10 cellular contexts compared by ENCODE assay signal in the genomic region with DNA sequence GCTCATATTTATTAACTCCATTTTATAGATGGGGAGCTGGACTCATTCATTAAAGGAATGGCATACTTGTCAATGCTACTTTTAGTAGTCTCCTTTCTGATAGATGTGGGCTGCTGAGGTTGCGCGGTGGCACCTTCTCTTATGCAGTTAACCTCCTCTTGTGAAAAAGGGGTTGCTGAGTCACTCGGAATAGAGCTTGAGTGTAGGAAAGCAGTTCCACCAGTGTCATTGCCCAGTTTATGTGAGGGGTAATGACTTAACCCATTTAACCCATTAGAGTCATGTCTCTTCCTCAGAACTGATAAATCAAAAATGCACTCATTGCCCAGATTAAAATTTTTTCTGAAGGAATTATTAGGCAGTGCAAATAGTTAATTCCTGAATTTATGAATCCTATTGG. TPM values are rescaled to one million over a fixed set of nuclear protein-coding genes. Genes with fewer than 3 reads are reported as not detected.
DNase-seq lines count a peak whose midpoint lies in the region; ATAC-seq, FAIRE-seq and TF ChIP-seq lines count a peak whose summit lies in the region.
"Had no signal": no experiment of that assay in that cellular context is flagged by ENCODE, and none has a peak within 500 bp of the region (broad histone marks: within the 10 kb centered on the region; RNA-seq: fewer than 3 reads in every experiment).

No MANE protein-coding gene starts in this region.

- intact Hi-C loops in HepG2 (cut with micrococcal nuclease; ENCODE audit: unreplicated experiment), result no loop called here
- intact Hi-C loops in Caco-2 (cut with micrococcal nuclease; ENCODE audit: unreplicated experiment), result no loop called here
- intact Hi-C loops in activated T-helper 2 cell treated with anti-CD3 and anti-CD28 coated beads, Interferon-gamma antibody, Interleukin-2, Interleukin-4, amounts not matched to agents 10 μg/mL and 5 μg/mL and 100 μg/mL, durations not matched to agents 14 hours and 24 hours and 36 hours (cut with micrococcal nuclease), result no loop called here

- in situ Hi-C loops in HepG2 (cut with HindIII; ENCODE audit: extremely low pct_ligation_motif_present, low pct_unique_long_range_greater_than_20kb), result no loop called here

- no peak for TF ChIP-seq RAD21 in HepG2 (CRISPR knock-in tag; IDR thresholded peaks at IDR 0.05)

- H3K9me3 Mint-ChIP-seq in Caco-2 (ENCODE audit: unreplicated experiment), result no peaks in the 10 kb centered on the region
- no peaks in the 10 kb centered on the region for H3K9me3 Mint-ChIP-seq in activated T-helper 2 cell treated with anti-CD3 and anti-CD28 coated beads, Interferon-gamma antibody, Interleukin-2, Interleukin-4, amounts not matched to agents 10 μg/mL and 5 μg/mL and 100 μg/mL, durations not matched to agents 14 hours and 24 hours and 36 hours

- no peaks in the 10 kb centered on the region for H3K9me3 ChIP-seq in HepG2 (ENCODE audit: low read length)
- no peaks in the 10 kb centered on the region for H3K9me3 ChIP-seq in Caco-2

- TF ChIP-seq POLR2A in HepG2 (IDR thresholded peaks at IDR 0.05; ENCODE audit: insufficient read depth in 1 of 2, low read depth in 2 of 2, low read length in 2 of 2), result no peak

- no peaks in the 10 kb centered on the region for H3K27me3 Mint-ChIP-seq in Caco-2 (ENCODE audit: insufficient read depth, unreplicated experiment)
- no peaks in the 10 kb centered on the region for H3K27me3 Mint-ChIP-seq in activated T-helper 2 cell treated with anti-CD3 and anti-CD28 coated beads, Interferon-gamma antibody, Interleukin-2, Interleukin-4, amounts not matched to agents 10 μg/mL and 5 μg/mL and 100 μg/mL, durations not matched to agents 14 hours and 24 hours and 36 hours (ENCODE audit: low read depth)

- no peak for FAIRE-seq in HepG2 (lab: Jason Lieb, UNC)

- CTCF ChIA-PET in HepG2 (lab: Yijun Ruan, JAX; ENCODE audit: low intra/inter-chr PET ratio, low total read pairs) (no interaction called here), Caco-2 (lab: Charles Lee) (no interaction called here)

- H3K4me1 Mint-ChIP-seq in Caco-2 (ENCODE audit: low read depth, unreplicated experiment), result peaks cover 19% of the 10 kb centered on the region
- peaks cover 58% of the 10 kb centered on the region for H3K4me1 Mint-ChIP-seq in activated T-helper 2 cell treated with anti-CD3 and anti-CD28 coated beads, Interferon-gamma antibody, Interleukin-2, Interleukin-4, amounts not matched to agents 10 μg/mL and 5 μg/mL and 100 μg/mL, durations not matched to agents 14 hours and 24 hours and 36 hours (ENCODE audit: low read depth)

- no peak overlapping the region for H3K27ac Mint-ChIP-seq in Caco-2 (ENCODE audit: unreplicated experiment)
- no peak overlapping the region for H3K27ac Mint-ChIP-seq in activated T-helper 2 cell treated with anti-CD3 and anti-CD28 coated beads, Interferon-gamma antibody, Interleukin-2, Interleukin-4, amounts not matched to agents 10 μg/mL and 5 μg/mL and 100 μg/mL, durations not matched to agents 14 hours and 24 hours and 36 hours

- peaks cover 19% of the 10 kb centered on the region for H3K36me3 Mint-ChIP-seq in Caco-2 (ENCODE audit: insufficient read depth, unreplicated experiment)
- peaks cover 28% of the 10 kb centered on the region for H3K36me3 Mint-ChIP-seq in activated T-helper 2 cell treated with anti-CD3 and anti-CD28 coated beads, Interferon-gamma antibody, Interleukin-2, Interleukin-4, amounts not matched to agents 10 μg/mL and 5 μg/mL and 100 μg/mL, durations not matched to agents 14 hours and 24 hours and 36 hours (ENCODE audit: low read depth)

- H3K36me3 ChIP-seq in HepG2 (replicated peaks in 1 of 2; ENCODE audit: control insufficient read depth in 1 of 2, insufficient read depth in 2 of 2, low read length in 2 of 2) (peaks cover 0 to 2% of the 10 kb centered on the region in 2 experiments; a peak in 2 of 5 replicates), Caco-2 (ENCODE audit: control insufficient read depth, insufficient read depth, low read length) (no peaks in the 10 kb centered on the region)

- ATAC-seq in HepG2 (no peak), HG03108 (IDR thresholded peaks at IDR 0.05; ENCODE audit: unreplicated experiment) (no peak)
- peak; percentile 91 for ATAC-seq in stimulated activated naive CD8-positive, alpha-beta T cell treated with anti-CD3 and anti-CD28 coated beads, Interleukin-15, Interleukin-2, amounts not matched to agents 100 U/mL and 50 U/mL, for 24 hours

- H3K4me1 ChIP-seq in HepG2 (ENCODE audit: insufficient read depth, low read length), result peaks cover 65% of the 10 kb centered on the region
- H3K4me1 ChIP-seq in Caco-2, result peaks cover 21% of the 10 kb centered on the region

- no peaks in the 10 kb centered on the region; a peak in 1 of 5 replicates for H3K27me3 ChIP-seq in HepG2 (ENCODE audit: control insufficient read depth in 1 of 2, insufficient read depth in 2 of 2, low read length in 2 of 2)
- no peaks in the 10 kb centered on the region for H3K27me3 ChIP-seq in Caco-2 (replicated peaks; ENCODE audit: control insufficient read depth, insufficient read depth, low read length)

- no peak overlapping the region for H3K4me3 Mint-ChIP-seq in Caco-2 (ENCODE audit: unreplicated experiment)
- no peak overlapping the region for H3K4me3 Mint-ChIP-seq in activated T-helper 2 cell treated with anti-CD3 and anti-CD28 coated beads, Interferon-gamma antibody, Interleukin-2, Interleukin-4, amounts not matched to agents 10 μg/mL and 5 μg/mL and 100 μg/mL, durations not matched to agents 14 hours and 24 hours and 36 hours (ENCODE audit: low read depth)

- H3K4me2 ChIP-seq in HepG2 (ENCODE audit: low read depth, low read length), result no peak overlapping the region

- no peak overlapping the region for H2AFZ ChIP-seq in HepG2 (ENCODE audit: low read length)

- BruUV-seq in HepG2 (replicated peaks; lab: Mats Ljungman, UMichigan) (no TSS peak), Caco-2 (replicated peaks; lab: Mats Ljungman, UMichigan) (no TSS peak)

- H3K4me3 ChIP-seq in HepG2 (replicated peaks in 1 of 3; ENCODE audit: insufficient read depth in 1 of 3, low read depth in 2 of 3, low read length in 3 of 3), result no peak overlapping the region
- no peak overlapping the region for H3K4me3 ChIP-seq in Caco-2 (ENCODE audit: low read depth, low read length)

- TF ChIP-seq CTCF in HepG2 (CRISPR knock-in tag; IDR thresholded peaks at IDR 0.05) (no peak), Caco-2 (IDR thresholded peaks at IDR 0.05; ENCODE audit: insufficient read depth in 1 of 2, low read depth in 1 of 2, low read length in 1 of 2, severe bottlenecking in 1 of 2, unreplicated experiment in 1 of 2) (no peak)

- H4K20me1 ChIP-seq in HepG2 (ENCODE audit: insufficient read depth, low read length), result peaks cover 69% of the 10 kb centered on the region

- POLR2A ChIA-PET in HepG2 (lab: Yijun Ruan, JAX), result no interaction called here
- POLR2A ChIA-PET in Caco-2 (lab: Charles Lee), result no interaction called here

- no peak overlapping the region for H3K27ac ChIP-seq in HepG2 (ENCODE audit: extremely low read length, insufficient read depth, low read length)
- H3K27ac ChIP-seq: 22Rv1 had no signal

- TF ChIP-seq EP300 in HepG2 (IDR thresholded peaks at IDR 0.05; ENCODE audit: low read depth in 2 of 2, low read length in 2 of 2) (no peak), HepG2 (CRISPR knock-in tag; IDR thresholded peaks at IDR 0.05; ENCODE audit: borderline replicate concordance) (no peak)

- H3K79me2 ChIP-seq in HepG2 (ENCODE audit: insufficient read depth, low read length), result peaks cover 99% of the 10 kb centered on the region

- no peak overlapping the region for H3K9ac ChIP-seq in HepG2 (ENCODE audit: insufficient read depth, low read depth, low read length)

- DNase-seq in NCI-H345 (lab: John Stamatoyannopoulos, UW) (peak; percentile 1), NCI-H345 treated with DMSO at 0.1 percent for 48 hours (lab: John Stamatoyannopoulos, UW; ENCODE audit: unreplicated experiment) (no peak), HepG2 (ENCODE audit: low spot score) (no peak), Caco-2 (no peak)
- DNase-seq in activated T-helper 9 cell treated with anti-CD3 and anti-CD28 coated beads, Interleukin-2, amount 50 U/mL, for 16 hours (ENCODE audit: low read depth), result peak; percentile 12
- DNase-seq in stimulated activated naive CD8-positive, alpha-beta T cell treated with anti-CD3 and anti-CD28 coated beads, Interleukin-15, Interleukin-2, amounts not matched to agents 100 U/mL and 50 U/mL, for 24 hours, result peak; percentile 47
- DNase-seq in activated T-helper 2 cell treated with anti-CD3 and anti-CD28 coated beads, Interferon-gamma antibody, Interleukin-2, Interleukin-4, amounts not matched to agents 10 μg/mL and 5 μg/mL and 100 μg/mL, durations not matched to agents 14 hours and 24 hours and 36 hours (ENCODE audit: low spot score), result no peak

- 94% methylated on average over 3 of the region's 3 CpGs for WGBS in HepG2 (ENCODE audit: low lambda C conversion rate)

RNA-seq across cellular contexts. Expression of a gene that starts 6.3 kb away (rescaled TPM):
- 67.3 and 74.9 TPM in 2 replicates for total RNA-seq in HepG2 (2016; rRNA removed; fragmentation: Illumina TruSeq; extraction: Trizol)
- total RNA-seq in HepG2 (2016; cell fraction: cytosol; rRNA removed; fragmentation: Illumina TruSeq; extraction: Trizol; ENCODE audit: low read depth), result 7.2 and 7.5 TPM in 2 replicates
- total RNA-seq in HepG2 (2016; cell fraction: insoluble cytoplasmic fraction; rRNA removed; fragmentation: Illumina TruSeq; extraction: Trizol), result 67.5 and 68.5 TPM in 2 replicates
- 20.7 and 21.7 TPM in 2 replicates for total RNA-seq in HepG2 (2016; cell fraction: membrane; rRNA removed; fragmentation: Illumina TruSeq; extraction: Trizol)
- 113 and 120 TPM in 2 replicates for total RNA-seq in HepG2 (2016; cell fraction: nucleus; rRNA removed; fragmentation: Illumina TruSeq; extraction: Trizol)
- polyA plus RNA-seq in HepG2 (2011; rRNA removed), result 52.0 and 66.3 TPM in 2 replicates
- 29.4 and 43.0 TPM in 2 replicates for polyA plus RNA-seq in HepG2 (2011; cell fraction: cytosol; rRNA removed)
- polyA plus RNA-seq in HepG2 (2011; cell fraction: nucleus; rRNA removed), result 53.6 and 57.1 TPM in 2 replicates
- polyA plus RNA-seq in HepG2 (2012), result 53.3 and 55.6 TPM in 2 replicates
- 2.4 and 3.2 TPM in 2 replicates for polyA plus RNA-seq in HepG2 (2016; cell fraction: cytosol; fragmentation: Illumina TruSeq; extraction: Trizol; ENCODE audit: low read depth)
- polyA plus RNA-seq in HepG2 (2016; cell fraction: insoluble cytoplasmic fraction; fragmentation: Illumina TruSeq; extraction: Trizol; ENCODE audit: low read depth), result 53.0 and 55.3 TPM in 2 replicates
- 8.8 and 9.7 TPM in 2 replicates for polyA plus RNA-seq in HepG2 (2016; cell fraction: membrane; fragmentation: Illumina TruSeq; extraction: Trizol; ENCODE audit: low read depth)
- polyA plus RNA-seq in HepG2 (2016; cell fraction: nucleus; fragmentation: Illumina TruSeq; extraction: Trizol; ENCODE audit: insufficient read depth, low read depth), result 90.3 and 105 TPM in 2 replicates
- 75.6 and 86.1 TPM in 2 replicates for polyA minus RNA-seq in HepG2 (2011; rRNA and poly(A)+ RNA removed; ENCODE audit: low replicate concordance)
- 50.6 and 54.7 TPM in 2 replicates for polyA minus RNA-seq in HepG2 (2011; cell fraction: cytosol; rRNA and poly(A)+ RNA removed)
- 204 and 254 TPM in 2 replicates for polyA minus RNA-seq in HepG2 (2011; cell fraction: nucleus; rRNA and poly(A)+ RNA removed)
- 69.3 and 72.0 TPM in 2 replicates for total RNA-seq in Caco-2 (2022)
- total RNA-seq in activated T-helper 2 cell treated with anti-CD3 and anti-CD28 coated beads, Interferon-gamma antibody, Interleukin-2, Interleukin-4, amounts not matched to agents 10 μg/mL and 5 μg/mL and 100 μg/mL, durations not matched to agents 14 hours and 24 hours and 36 hours, result 44.3 and 46.5 TPM in 2 replicates

RNA-seq across cellular contexts. Expression of a gene that starts 9.5 kb away (rescaled TPM):
- total RNA-seq in HepG2 (2016; rRNA removed; fragmentation: Illumina TruSeq; extraction: Trizol), result not detected in 2 replicates
- total RNA-seq in HepG2 (2016; cell fraction: cytosol; rRNA removed; fragmentation: Illumina TruSeq; extraction: Trizol; ENCODE audit: low read depth), result not detected in 2 replicates
- total RNA-seq in HepG2 (2016; cell fraction: insoluble cytoplasmic fraction; rRNA removed; fragmentation: Illumina TruSeq; extraction: Trizol), result 0.11 TPM in 1 of 2 replicates, not detected in the other
- not detected in 2 replicates for total RNA-seq in HepG2 (2016; cell fraction: membrane; rRNA removed; fragmentation: Illumina TruSeq; extraction: Trizol)
- total RNA-seq in HepG2 (2016; cell fraction: nucleus; rRNA removed; fragmentation: Illumina TruSeq; extraction: Trizol), result 0.09 and 0.12 TPM in 2 replicates
- 0.42 and 0.46 TPM in 2 replicates for polyA plus RNA-seq in HepG2 (2011; rRNA removed)
- 0.16 and 0.17 TPM in 2 replicates for polyA plus RNA-seq in HepG2 (2011; cell fraction: cytosol; rRNA removed)
- polyA plus RNA-seq in HepG2 (2011; cell fraction: nucleus; rRNA removed), result 0.64 and 1.1 TPM in 2 replicates
- polyA plus RNA-seq in HepG2 (2012), result 0.05 and 0.16 TPM in 2 replicates
- polyA plus RNA-seq in HepG2 (2016; cell fraction: cytosol; fragmentation: Illumina TruSeq; extraction: Trizol; ENCODE audit: low read depth), result not detected in 2 replicates
- polyA plus RNA-seq in HepG2 (2016; cell fraction: insoluble cytoplasmic fraction; fragmentation: Illumina TruSeq; extraction: Trizol; ENCODE audit: low read depth), result 0.11 TPM in 1 of 2 replicates, not detected in the other
- not detected in 2 replicates for polyA plus RNA-seq in HepG2 (2016; cell fraction: membrane; fragmentation: Illumina TruSeq; extraction: Trizol; ENCODE audit: low read depth)
- polyA plus RNA-seq in HepG2 (2016; cell fraction: nucleus; fragmentation: Illumina TruSeq; extraction: Trizol; ENCODE audit: insufficient read depth, low read depth), result 0.15 and 0.28 TPM in 2 replicates
- polyA minus RNA-seq in HepG2 (2011; rRNA and poly(A)+ RNA removed; ENCODE audit: low replicate concordance), result 0.42 TPM in 1 of 2 replicates, not detected in the other
- 0.26 TPM in 1 of 2 replicates, not detected in the other for polyA minus RNA-seq in HepG2 (2011; cell fraction: cytosol; rRNA and poly(A)+ RNA removed)
- 0.39 and 0.50 TPM in 2 replicates for polyA minus RNA-seq in HepG2 (2011; cell fraction: nucleus; rRNA and poly(A)+ RNA removed)
- 1.4 and 1.8 TPM in 2 replicates for total RNA-seq in Caco-2 (2022)
- total RNA-seq in activated T-helper 2 cell treated with anti-CD3 and anti-CD28 coated beads, Interferon-gamma antibody, Interleukin-2, Interleukin-4, amounts not matched to agents 10 μg/mL and 5 μg/mL and 100 μg/mL, durations not matched to agents 14 hours and 24 hours and 36 hours, result not detected in 2 replicates
- total RNA-seq: epithelial cell of proximal tubule had no signal

Comparison
In these comparisons a context has a peak if more than half of its experiments do, and no peak if none do; other contexts are left out.
1. DNase-seq: peak in NCI-H345 (single experiment), activated T-helper 9 cell treated with anti-CD3 and anti-CD28 coated beads, Interleukin-2, amount 50 U/mL, for 16 hours (single experiment) and stimulated activated naive CD8-positive, alpha-beta T cell treated with anti-CD3 and anti-CD28 coated beads, Interleukin-15, Interleukin-2, amounts not matched to agents 100 U/mL and 50 U/mL, for 24 hours (single experiment); none in NCI-H345 treated with DMSO at 0.1 percent for 48 hours (single experiment), HepG2 (single experiment), Caco-2 (0 of 2) and activated T-helper 2 cell treated with anti-CD3 and anti-CD28 coated beads, Interferon-gamma antibody, Interleukin-2, Interleukin-4, amounts not matched to agents 10 μg/mL and 5 μg/mL and 100 μg/mL, durations not matched to agents 14 hours and 24 hours and 36 hours (single experiment).